19 cellular contexts compared by ENCODE assay signal in the genomic region with DNA sequence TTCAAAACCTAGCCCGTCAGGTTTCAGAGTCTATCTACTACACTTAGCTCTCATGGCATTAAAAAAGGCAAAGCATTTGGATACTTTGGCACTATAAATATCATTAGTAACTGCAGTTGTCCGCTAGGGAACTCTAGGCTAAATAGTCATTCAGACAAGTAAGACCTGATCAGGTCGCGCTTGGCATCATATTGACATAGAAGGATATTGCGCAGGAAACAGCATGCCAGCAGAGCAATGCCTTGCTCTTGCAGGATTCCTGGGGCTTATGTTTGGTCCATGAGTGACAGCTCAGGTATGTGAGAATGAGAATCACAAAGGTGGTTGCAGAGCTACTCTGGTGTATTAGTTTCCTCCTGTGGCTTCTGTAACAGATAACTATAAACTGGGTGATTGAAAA.
A peak's percentile ranks its signal among the peaks of the same experiment; 100 is the strongest.
DNase-seq lines count a peak whose midpoint lies in the region; ATAC-seq, FAIRE-seq and TF ChIP-seq lines count a peak whose summit lies in the region.
"Had no signal": no experiment of that assay in that cellular context is flagged by ENCODE, and none has a peak within 500 bp of the region (broad histone marks: within the 10 kb centered on the region; RNA-seq: fewer than 3 reads in every experiment).

No MANE protein-coding gene starts in this region.

- H3K4me2 ChIP-seq in PC-3 (ENCODE audit: low read length), result no peak overlapping the region

- H3K27me3 ChIP-seq in PC-3 (ENCODE audit: low read length), result no peaks in the 10 kb centered on the region
- H3K27me3 ChIP-seq: BLaER1 treated with 17β-estradiol and CSF1 and Interleukin-3, amounts not matched to agents 10 nM and 100 nM; Peyer's patch had no signal

- no peak overlapping the region for H3K9ac ChIP-seq in PC-3 (ENCODE audit: low read length)
- H3K9ac ChIP-seq: BLaER1 treated with 17β-estradiol and CSF1 and Interleukin-3, amounts not matched to agents 10 nM and 100 nM had no signal

- ATAC-seq in PC-3, result no peak
- no peak for ATAC-seq in GM19452 (IDR thresholded peaks at IDR 0.05; ENCODE audit: unreplicated experiment)
- ATAC-seq: GM12878, HCT116 had no signal

- H3K9me2 ChIP-seq in PC-3 (replicated peaks; ENCODE audit: low read length), result no peaks in the 10 kb centered on the region

- no peaks in the 10 kb centered on the region for H3K36me3 ChIP-seq in PC-3 (ENCODE audit: low read depth, low read length)
- H3K36me3 ChIP-seq: Peyer's patch had no signal

- H3K79me2 ChIP-seq in PC-3 (ENCODE audit: low read length), result peaks cover 100% of the 10 kb centered on the region

- H3K9me3 ChIP-seq in PC-3 (ENCODE audit: low read length), result no peaks in the 10 kb centered on the region
- H3K9me3 ChIP-seq: Peyer's patch had no signal

- H3K4me1 ChIP-seq in PC-3 (ENCODE audit: insufficient read depth, low read length), result peaks cover 18% of the 10 kb centered on the region
- H3K4me1 ChIP-seq: Peyer's patch had no signal

- TF ChIP-seq CTCF in PC-3 (conservative IDR thresholded peaks at IDR 0.05; ENCODE audit: low read depth, low read length) (no peak), D721Med (IDR thresholded peaks at IDR 0.05; ENCODE audit: insufficient read depth, missing control alignments) (no peak)

- H4K20me1 ChIP-seq in PC-3 (ENCODE audit: low read length), result peaks cover 47% of the 10 kb centered on the region; the same call in 1 of the 2 replicates

- POLR2A ChIA-PET in PC-3 (lab: Charles Lee; ENCODE audit: unreplicated experiment), result no interaction called here

- intact Hi-C loops in PC-3 (cut with micrococcal nuclease), result no loop called here

- BruUV-seq in PC-3 (replicated peaks; lab: Mats Ljungman, UMichigan), result no TSS peak

- peak; percentile 40 for FAIRE-seq in GM19239 (lab: Jason Lieb, UNC)
- FAIRE-seq in D721Med (lab: Jason Lieb, UNC), result no peak
- FAIRE-seq: GM12878, HTR-8/SVneo had no signal

- no peak overlapping the region for H2AFZ ChIP-seq in PC-3 (ENCODE audit: low read length)

- CTCF ChIA-PET in PC-3 (lab: Charles Lee), result no interaction called here

- no peak for DNase-seq in GM19239 (ENCODE audit: insufficient read length, low spot score)
- DNase-seq in PC-3, result peak; percentile 66
- peak; percentile 51 for DNase-seq in epithelial cell of prostate (ENCODE audit: low read depth, low spot score)
- DNase-seq in renal cortical epithelial cell (ENCODE audit: low read depth), result peak; percentile 62
- DNase-seq in D721Med (ENCODE audit: insufficient read length, low spot score), result no peak
- DNase-seq in KG1 (lab: John Stamatoyannopoulos, UW), result no peak
- no peak for DNase-seq in SHP77 (lab: John Stamatoyannopoulos, UW)
- DNase-seq: COR-L47, DMS53, NCI-H1092 treated with DMSO at 0.1 percent for 48 hours, NCI-H187, NCI-H446 treated with DMSO at 0.1 percent for 48 hours, NCI-H748 treated with DMSO at 0.1 percent for 48 hours, Peyer's patch had no signal

- H3K27ac ChIP-seq in PC-3 (ENCODE audit: low read length) (no peak overlapping the region), epithelial cell of prostate (peak overlapping the region; percentile 17)
- H3K27ac ChIP-seq: BLaER1 treated with 17β-estradiol and CSF1 and Interleukin-3, amounts not matched to agents 10 nM and 100 nM; Peyer's patch had no signal

- no peaks in the 10 kb centered on the region for H3F3A ChIP-seq in PC-3 (ENCODE audit: low read length, unreplicated experiment)

- H3K4me3 ChIP-seq in PC-3 (ENCODE audit: low read length), result no peak overlapping the region
- H3K4me3 ChIP-seq: BLaER1 treated with 17β-estradiol and CSF1 and Interleukin-3, amounts not matched to agents 10 nM and 100 nM; GM12878; Peyer's patch had no signal

Comparison
In these comparisons a context has a peak if more than half of its experiments do, and no peak if none do; other contexts are left out.
1. DNase-seq: peak in PC-3 (single experiment), epithelial cell of prostate (single experiment) and renal cortical epithelial cell (single experiment); none in GM19239 (single experiment), D721Med (single experiment), KG1 (single experiment) and SHP77 (0 of 2).